In the genomic region with DNA sequence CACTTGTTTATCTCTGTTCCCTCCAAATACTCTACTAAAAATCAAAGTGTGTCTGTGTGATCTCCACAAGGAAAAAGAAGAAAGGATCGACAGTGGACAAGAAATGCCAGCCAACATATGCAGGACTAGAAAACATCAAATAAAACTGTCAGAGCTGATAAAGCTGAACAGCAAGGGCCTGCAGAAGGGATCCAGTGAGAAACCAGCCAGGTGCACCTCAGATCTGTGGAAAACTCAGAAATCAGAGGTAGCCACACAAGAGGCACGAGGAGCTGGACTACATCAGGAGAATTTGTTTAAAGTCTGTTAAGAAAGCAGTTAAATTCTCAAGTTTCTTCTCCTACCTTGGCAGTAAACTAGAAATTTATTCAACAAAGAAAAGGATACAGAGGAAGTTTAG, we compare ENCODE assay signal across 35 cellular contexts.
"Had no signal": no experiment of that assay in that cellular context is flagged by ENCODE, and none has a peak within 500 bp of the region (broad histone marks: within the 10 kb centered on the region; RNA-seq: fewer than 3 reads in every experiment).

No MANE protein-coding gene starts in this region.

- H3K4me3 ChIP-seq: adrenal gland, body of pancreas, breast epithelium had no signal

- H3K27me3 ChIP-seq: adrenal gland, body of pancreas, brain microvascular endothelial cell, breast epithelium had no signal

- H3K4me3 Mint-ChIP-seq: activated B cell treated with CpG ODN at 0.5 μM for 24 hours; activated CD4-positive, alpha-beta memory T cell treated with anti-CD3 and anti-CD28 coated beads for 36 hours; activated CD4-positive, alpha-beta T cell treated with anti-CD3 and anti-CD28 coated beads, Interleukin-2, amount 10 ng/mL, durations not matched to agents 24 days and 14 days; activated CD8-positive, alpha-beta T cell treated with anti-CD3 and anti-CD28 coated beads for 36 hours; activated naive CD4-positive, alpha-beta T cell treated with anti-CD3 and anti-CD28 coated beads for 36 hours; activated naive CD8-positive, alpha-beta T cell treated with anti-CD3 and anti-CD28 coated beads for 36 hours; activated T-cell treated with anti-CD3 and anti-CD28 coated beads, Interleukin-2, amount 50 U/mL, for 4 hours; activated T-cell treated with anti-CD3 and anti-CD28 coated beads, Interleukin-2, amount 50 U/mL, for 72 hours; activated T-helper 1 cell treated with anti-CD3 and anti-CD28 coated beads, Interleukin-12 subunit alpha, Interleukin-12 subunit beta, Interleukin-2, Interleukin-4 antibody, amounts not matched to agents 30 ng/mL and 10 ng/mL and 1 ng/mL, durations not matched to agents 14 hours and 24 hours and 36 hours; activated T-helper 17 cell treated with anti-CD3 and anti-CD28 coated beads, Interleukin-2, amount 50 U/mL, for 72 hours; T-helper 1 cell treated with Interleukin-12 subunit alpha and Interleukin-12 subunit beta and Interleukin-4 antibody, amounts not matched to agents 30 μg/mL and 1 μg/mL, for 36 hours; T-helper 2 cell treated with Interferon-gamma antibody and Interleukin-4, amounts not matched to agents 5 μg/mL and 100 μg/mL, for 36 hours had no signal

- H3K27ac ChIP-seq: adrenal gland, body of pancreas, brain microvascular endothelial cell, breast epithelium, VCaP had no signal

- H3K36me3 Mint-ChIP-seq: activated CD4-positive, alpha-beta memory T cell treated with anti-CD3 and anti-CD28 coated beads for 36 hours; activated naive CD4-positive, alpha-beta T cell treated with anti-CD3 and anti-CD28 coated beads, Interleukin-2, amount 50 U/mL, for 72 hours; activated naive CD8-positive, alpha-beta T cell treated with anti-CD3 and anti-CD28 coated beads for 36 hours had no signal

- H3K9me3 ChIP-seq: adrenal gland, body of pancreas, breast epithelium had no signal

- H3K27ac Mint-ChIP-seq: activated B cell treated with CpG ODN at 0.5 μM for 24 hours; activated CD4-positive, alpha-beta memory T cell treated with anti-CD3 and anti-CD28 coated beads for 36 hours; activated CD4-positive, alpha-beta T cell treated with anti-CD3 and anti-CD28 coated beads, Interleukin-2, amount 10 ng/mL, durations not matched to agents 24 days and 14 days; activated CD8-positive, alpha-beta T cell treated with anti-CD3 and anti-CD28 coated beads for 36 hours; activated naive CD4-positive, alpha-beta T cell treated with anti-CD3 and anti-CD28 coated beads for 36 hours; activated naive CD4-positive, alpha-beta T cell treated with anti-CD3 and anti-CD28 coated beads, Interleukin-2, amount 50 U/mL, for 72 hours; activated naive CD8-positive, alpha-beta T cell treated with anti-CD3 and anti-CD28 coated beads for 36 hours; activated T-cell treated with anti-CD3 and anti-CD28 coated beads, Interleukin-2, amount 50 U/mL, for 72 hours; activated T-helper 1 cell treated with anti-CD3 and anti-CD28 coated beads, Interleukin-12 subunit alpha, Interleukin-12 subunit beta, Interleukin-2, Interleukin-4 antibody, amounts not matched to agents 30 ng/mL and 10 ng/mL and 1 ng/mL, durations not matched to agents 14 hours and 24 hours and 36 hours; activated T-helper 17 cell treated with anti-CD3 and anti-CD28 coated beads, Interleukin-2, amount 50 U/mL, for 72 hours; T-helper 1 cell treated with Interleukin-12 subunit alpha and Interleukin-12 subunit beta and Interleukin-4 antibody, amounts not matched to agents 30 μg/mL and 1 μg/mL, for 36 hours; T-helper 2 cell treated with Interferon-gamma antibody and Interleukin-4, amounts not matched to agents 5 μg/mL and 100 μg/mL, for 36 hours had no signal

- DNase-seq: activated B cell treated with CpG ODN at 0.5 μM for 24 hours; activated CD4-positive, alpha-beta memory T cell treated with anti-CD3 and anti-CD28 coated beads for 36 hours; activated CD4-positive, alpha-beta T cell treated with anti-CD3 and anti-CD28 coated beads for 4 hours; activated CD4-positive, alpha-beta T cell treated with anti-CD3 and anti-CD28 coated beads, Interleukin-2, amount 10 ng/mL, durations not matched to agents 24 days and 14 days; activated CD4-positive, alpha-beta T cell treated with anti-CD3 and anti-CD28 coated beads, Interleukin-2, amount 50 U/mL, for 1 hour; activated CD4-positive, alpha-beta T cell treated with anti-CD3 and anti-CD28 coated beads, Interleukin-2, amount 50 U/mL, for 4 hours; activated CD4-positive, CD25-positive, alpha-beta regulatory T cell treated with anti-CD3 and anti-CD28 coated beads, Interleukin-2, amount 50 U/mL, for 72 hours; activated CD8-positive, alpha-beta memory T cell treated with anti-CD3 and anti-CD28 coated beads, Interleukin-2, amount 50 U/mL, for 4 hours; activated CD8-positive, alpha-beta T cell treated with anti-CD3 and anti-CD28 coated beads for 36 hours; activated effector memory CD4-positive, alpha-beta T cell treated with anti-CD3 and anti-CD28 coated beads, Interleukin-2, amount 50 U/mL, for 16 hours; activated gamma-delta T cell treated with Interleukin-2 at 50 U/mL for 16 hours; activated naive CD4-positive, alpha-beta T cell; activated naive CD4-positive, alpha-beta T cell treated with anti-CD3 and anti-CD28 coated beads for 36 hours; activated naive CD4-positive, alpha-beta T cell treated with anti-CD3 and anti-CD28 coated beads, Interleukin-2, amount 50 U/mL, for 16 hours; activated naive CD8-positive, alpha-beta T cell treated with anti-CD3 and anti-CD28 coated beads for 36 hours; activated T-cell treated with anti-CD3 and anti-CD28 coated beads for 4 hours; activated T-cell treated with anti-CD3 and anti-CD28 coated beads, Interleukin-2, amount 50 U/mL, for 1 hour; activated T-cell treated with anti-CD3 and anti-CD28 coated beads, Interleukin-2, amount 50 U/mL, for 4 hours; activated T-cell treated with anti-CD3 and anti-CD28 coated beads, Interleukin-2, amount 50 U/mL, for 72 hours; adrenal gland; amniotic stem cell; aorta; brain microvascular endothelial cell; central memory CD4-positive, alpha-beta T cell; T-helper 1 cell; T-helper 2 cell; T-helper 9 cell had no signal

- H3K4me1 ChIP-seq: adrenal gland, breast epithelium had no signal

- H3K9me3 Mint-ChIP-seq: activated B cell treated with CpG ODN at 0.5 μM for 24 hours; activated CD4-positive, alpha-beta memory T cell treated with anti-CD3 and anti-CD28 coated beads for 36 hours; activated CD4-positive, alpha-beta T cell treated with anti-CD3 and anti-CD28 coated beads, Interleukin-2, amount 10 ng/mL, durations not matched to agents 24 days and 14 days; activated CD8-positive, alpha-beta T cell treated with anti-CD3 and anti-CD28 coated beads for 36 hours; activated naive CD4-positive, alpha-beta T cell treated with anti-CD3 and anti-CD28 coated beads for 36 hours; activated naive CD4-positive, alpha-beta T cell treated with anti-CD3 and anti-CD28 coated beads, Interleukin-2, amount 50 U/mL, for 72 hours; activated naive CD8-positive, alpha-beta T cell treated with anti-CD3 and anti-CD28 coated beads for 36 hours; activated T-cell treated with anti-CD3 and anti-CD28 coated beads, Interleukin-2, amount 50 U/mL, for 4 hours; activated T-cell treated with anti-CD3 and anti-CD28 coated beads, Interleukin-2, amount 50 U/mL, for 72 hours; activated T-helper 1 cell treated with anti-CD3 and anti-CD28 coated beads, Interleukin-12 subunit alpha, Interleukin-12 subunit beta, Interleukin-2, Interleukin-4 antibody, amounts not matched to agents 30 ng/mL and 10 ng/mL and 1 ng/mL, durations not matched to agents 14 hours and 24 hours and 36 hours; activated T-helper 17 cell treated with anti-CD3 and anti-CD28 coated beads, Interleukin-2, amount 50 U/mL, for 72 hours; T-helper 1 cell treated with Interleukin-12 subunit alpha and Interleukin-12 subunit beta and Interleukin-4 antibody, amounts not matched to agents 30 μg/mL and 1 μg/mL, for 36 hours; T-helper 2 cell treated with Interferon-gamma antibody and Interleukin-4, amounts not matched to agents 5 μg/mL and 100 μg/mL, for 36 hours had no signal

- H3K4me1 Mint-ChIP-seq: activated B cell treated with CpG ODN at 0.5 μM for 24 hours; activated naive CD8-positive, alpha-beta T cell treated with anti-CD3 and anti-CD28 coated beads for 36 hours; activated T-helper 17 cell treated with anti-CD3 and anti-CD28 coated beads, Interleukin-2, amount 50 U/mL, for 72 hours had no signal

- ATAC-seq: activated CD8-positive, alpha-beta T cell treated with anti-CD3 and anti-CD28 coated beads for 36 hours; activated naive CD4-positive, alpha-beta T cell treated with anti-CD3 and anti-CD28 coated beads, Interleukin-2, amount 50 U/mL, for 72 hours; activated T-cell treated with anti-CD3 and anti-CD28 coated beads, Interleukin-2, amount 50 U/mL, for 4 hours; activated T-cell treated with anti-CD3 and anti-CD28 coated beads, Interleukin-2, amount 50 U/mL, for 72 hours; activated T-helper 17 cell treated with anti-CD3 and anti-CD28 coated beads, Interleukin-2, amount 50 U/mL, for 72 hours; body of pancreas had no signal

- H3K36me3 ChIP-seq: adrenal gland, brain microvascular endothelial cell, breast epithelium had no signal
